In genomic region chr7:32670105-32670504, GRCh38 we compare ENCODE assay signal across 1 cellular context.
TF ChIP-seq lines count a peak whose summit lies in the region.

No MANE protein-coding gene starts in this region.

TF ChIP-seq in HepG2, 621 proteins besides CTCF, POLR2A, EP300 and RAD21 (continued from another document and continues in another):
- TF ChIP-seq ZNF281 (CRISPR knock-in tag; IDR thresholded peaks at IDR 0.05; ENCODE audit: borderline replicate concordance) (peak; percentile 63; the same call in 1 of the 2 replicates), PITX1 (CRISPR knock-in tag; IDR thresholded peaks at IDR 0.05) (no peak), ZNF460 (CRISPR knock-in tag; IDR thresholded peaks at IDR 0.05; ENCODE audit: borderline replicate concordance) (no peak), ZNF121 (CRISPR knock-in tag; IDR thresholded peaks at IDR 0.05) (no peak), ZNF629 (CRISPR knock-in tag; conservative IDR thresholded peaks at IDR 0.05) (no peak; the same call in 1 of the 2 replicates), FOXJ3 (CRISPR knock-in tag; IDR thresholded peaks at IDR 0.05; ENCODE audit: borderline replicate concordance) (peak; percentile 87; the same call in 1 of the 2 replicates), GLMP (CRISPR knock-in tag; IDR thresholded peaks at IDR 0.05; ENCODE audit: borderline replicate concordance) (no peak), ZNF337 (CRISPR knock-in tag; IDR thresholded peaks at IDR 0.05; ENCODE audit: borderline replicate concordance, low read depth) (no peak), ZSCAN20 (CRISPR knock-in tag; IDR thresholded peaks at IDR 0.05; ENCODE audit: borderline replicate concordance) (no peak), ZNF225 (CRISPR knock-in tag; IDR thresholded peaks at IDR 0.05) (no peak), CBX1 (IDR thresholded peaks at IDR 0.05; ENCODE audit: low read depth) (no peak), DDIT3 (CRISPR knock-in tag; IDR thresholded peaks at IDR 0.05) (no peak), DNMT1 (CRISPR knock-in tag; IDR thresholded peaks at IDR 0.05) (no peak), ZNF17 (CRISPR knock-in tag; IDR thresholded peaks at IDR 0.05) (no peak), U2AF2 (IDR thresholded peaks at IDR 0.05; ENCODE audit: low read depth, low read length) (no peak), ZNF280B (CRISPR knock-in tag; IDR thresholded peaks at IDR 0.05; ENCODE audit: borderline replicate concordance) (no peak), USF2 (IDR thresholded peaks at IDR 0.05; ENCODE audit: low read depth, low read length) (no peak), USF2 (CRISPR knock-in tag; IDR thresholded peaks at IDR 0.05; ENCODE audit: borderline replicate concordance) (no peak), MXD4 (CRISPR knock-in tag; IDR thresholded peaks at IDR 0.05) (0 out of 2 replicates have a peak, but pooled peaks have one; percentile 27), ZNF564 (CRISPR knock-in tag; IDR thresholded peaks at IDR 0.05) (no peak), ZNF441 (CRISPR knock-in tag; IDR thresholded peaks at IDR 0.05; ENCODE audit: borderline replicate concordance) (no peak), GATAD1 (CRISPR knock-in tag; IDR thresholded peaks at IDR 0.05) (peak; percentile 61), BCL6 (CRISPR knock-in tag; IDR thresholded peaks at IDR 0.05) (peak; percentile 73), TERF1 (CRISPR knock-in tag; IDR thresholded peaks at IDR 0.05) (no peak), STAG1 (CRISPR knock-in tag; IDR thresholded peaks at IDR 0.05) (0 out of 2 replicates have a peak, but pooled peaks have one; percentile 7), SRY (CRISPR knock-in tag; IDR thresholded peaks at IDR 0.05) (no peak), MEIS1 (CRISPR knock-in tag; IDR thresholded peaks at IDR 0.05; ENCODE audit: borderline replicate concordance) (no peak), ZNF234 (CRISPR knock-in tag; conservative IDR thresholded peaks at IDR 0.05) (no peak), KLF11 (CRISPR knock-in tag; IDR thresholded peaks at IDR 0.05) (0 out of 2 replicates have a peak, but pooled peaks have one; percentile 38), PHF5A (CRISPR knock-in tag; IDR thresholded peaks at IDR 0.05; ENCODE audit: low read depth, unreplicated experiment) (peak; percentile 63), STAT6 (CRISPR knock-in tag; IDR thresholded peaks at IDR 0.05; ENCODE audit: borderline replicate concordance) (no peak), ZNF790 (CRISPR knock-in tag; IDR thresholded peaks at IDR 0.05; ENCODE audit: borderline replicate concordance) (no peak), IRF9 (CRISPR knock-in tag; IDR thresholded peaks at IDR 0.05; ENCODE audit: borderline replicate concordance) (no peak), ZNF557 (CRISPR knock-in tag; IDR thresholded peaks at IDR 0.05) (0 out of 2 replicates have a peak, but pooled peaks have one; percentile 40), HNF4A (CRISPR knock-in tag; IDR thresholded peaks at IDR 0.05) (peak; percentile 97), PAX8 (CRISPR knock-in tag; IDR thresholded peaks at IDR 0.05; ENCODE audit: borderline replicate concordance) (no peak), SYNCRIP (IDR thresholded peaks at IDR 0.05; ENCODE audit: insufficient read depth, low read depth, low read length) (no peak), CBX2 (IDR thresholded peaks at IDR 0.05; ENCODE audit: low read depth, low read length) (no peak), CBX2 (CRISPR knock-in tag; IDR thresholded peaks at IDR 0.05; ENCODE audit: low read depth) (no peak), NR2F2 (IDR thresholded peaks at IDR 0.05; ENCODE audit: borderline replicate concordance, low read depth) (peak; percentile 61; the same call in 1 of the 2 replicates), SAFB2 (CRISPR knock-in tag; IDR thresholded peaks at IDR 0.05; ENCODE audit: borderline replicate concordance, low read depth) (no peak), NFYC (CRISPR knock-in tag; IDR thresholded peaks at IDR 0.05) (no peak), HIVEP1 (CRISPR knock-in tag; IDR thresholded peaks at IDR 0.05) (no peak), FOXC1 (CRISPR knock-in tag; IDR thresholded peaks at IDR 0.05; ENCODE audit: borderline replicate concordance) (no peak), ZBTB44 (CRISPR knock-in tag; IDR thresholded peaks at IDR 0.05) (no peak), ZNF430 (CRISPR knock-in tag; IDR thresholded peaks at IDR 0.05) (no peak), TAF15 (IDR thresholded peaks at IDR 0.05; ENCODE audit: low read depth, low read length, poor library complexity, severe bottlenecking) (no peak), ATF2 (CRISPR knock-in tag; IDR thresholded peaks at IDR 0.05) (peak; percentile 53; the same call in 1 of the 2 replicates), ZNF546 (CRISPR knock-in tag; conservative IDR thresholded peaks at IDR 0.05) (no peak), ZNF224 (CRISPR knock-in tag; IDR thresholded peaks at IDR 0.05) (no peak), ZBTB43 (CRISPR knock-in tag; conservative IDR thresholded peaks at IDR 0.05) (peak; percentile 72; the same call in 1 of the 2 replicates), ZNF724P (CRISPR knock-in tag; IDR thresholded peaks at IDR 0.05; ENCODE audit: borderline replicate concordance) (no peak)
